ENCODE assay signal across 19 cellular contexts in genomic region chr7:142791502-142791901, GRCh38. TPM values are rescaled to one million over a fixed set of nuclear protein-coding genes. Genes with fewer than 3 reads are reported as not detected.
DNase-seq lines count a peak whose midpoint lies in the region; ATAC-seq and TF ChIP-seq lines count a peak whose summit lies in the region.
"Had no signal": no experiment of that assay in that cellular context is flagged by ENCODE, and none has a peak within 500 bp of the region (broad histone marks: within the 10 kb centered on the region; RNA-seq: fewer than 3 reads in every experiment).

No MANE protein-coding gene starts in this region.

- POLR2A ChIA-PET in OCI-LY7 (lab: Charles Lee): interaction anchor here (0.9 to 19.1 kb wide), 4 partner anchors 8 to 78 kb away, joined by 3 to 666 read pairs (median 6); no protein-coding TSS in a partner anchor

- peaks cover 83% of the 10 kb centered on the region for H3K36me3 Mint-ChIP-seq in effector memory CD8-positive, alpha-beta T cell (ENCODE audit: insufficient read depth)

- peaks cover 9% of the 10 kb centered on the region; the same call in 1 of the 2 replicates for H3K79me2 ChIP-seq in OCI-LY7 (ENCODE audit: insufficient read depth, low read depth, low read length)

- peak overlapping the region in 1 of 12 donors; percentile 76 for H3K27ac ChIP-seq in heart left ventricle
- H3K27ac ChIP-seq in right lobe of liver: no peak overlapping the region
- no peak overlapping the region for H3K27ac ChIP-seq in OCI-LY7 (ENCODE audit: low read depth, low read length, poor library complexity, severe bottlenecking)
- H3K27ac ChIP-seq: ascending aorta had no signal

- TF ChIP-seq POLR2A in heart left ventricle (IDR thresholded peaks at IDR 0.05): no peak
- TF ChIP-seq POLR2A in right lobe of liver (IDR thresholded peaks at IDR 0.05): no peak

- no peak for TF ChIP-seq CTCF in heart left ventricle (IDR thresholded peaks at IDR 0.05)
- TF ChIP-seq CTCF in right lobe of liver (IDR thresholded peaks at IDR 0.05): no peak
- no peak for TF ChIP-seq CTCF in OCI-LY7 (conservative IDR thresholded peaks at IDR 0.05; ENCODE audit: low read length)

- H3K27ac Mint-ChIP-seq in effector memory CD8-positive, alpha-beta T cell: peak overlapping the region; percentile 99
- H3K27ac Mint-ChIP-seq: endodermal cell had no signal

- H3K4me3 ChIP-seq in heart left ventricle: peak overlapping the region in 1 of 12 donors; percentile 47
- no peak overlapping the region for H3K4me3 ChIP-seq in right lobe of liver
- no peak overlapping the region for H3K4me3 ChIP-seq in OCI-LY7 (ENCODE audit: low read depth, low read length, poor library complexity, severe bottlenecking)
- H3K4me3 ChIP-seq: ascending aorta had no signal

- BruUV-seq in OCI-LY7 (replicated peaks; lab: Mats Ljungman, UMichigan): no TSS peak

- H3K4me2 ChIP-seq in OCI-LY7 (ENCODE audit: low read length): no peak overlapping the region

- H4K20me1 ChIP-seq in OCI-LY7 (ENCODE audit: insufficient read depth, low read length): no peaks in the 10 kb centered on the region

- DNase-seq in cardiac septum (ENCODE audit: low spot score) (peak; percentile 61), heart left ventricle (no peak), right lobe of liver (no peak), OCI-LY7 (ENCODE audit: low spot score) (no peak)
- peak; percentile 19 for DNase-seq in activated CD8-positive, alpha-beta memory T cell treated with anti-CD3 and anti-CD28 coated beads, Interleukin-2, amount 50 U/mL, for 4 hours
- no peak for DNase-seq in effector memory CD8-positive, alpha-beta T cell
- DNase-seq: DMS79 treated with DMSO at 0.1 percent for 48 hours; endodermal cell; midbrain; NCI-H1930; NCI-H345; small intestine; stimulated activated CD4-positive, alpha-beta T cell treated with anti-CD3 and anti-CD28 coated beads, Interleukin-4, amount 100 ng/mL, for 1 hour had no signal

- H3K9me2 ChIP-seq in OCI-LY7 (ENCODE audit: insufficient read depth, low read length): no peaks in the 10 kb centered on the region

- intact Hi-C loops in cardiac septum (cut with DNase I) (no loop called here), heart left ventricle (cut with DNase I) (no loop called here), right lobe of liver (cut with DNase I) (no loop called here), OCI-LY7 (cut with micrococcal nuclease; ENCODE audit: unreplicated experiment) (no loop called here)

- H3K4me1 Mint-ChIP-seq in effector memory CD8-positive, alpha-beta T cell (ENCODE audit: low read depth in 2 of 2): peaks cover 30 to 40% of the 10 kb centered on the region in 2 donors

- peak overlapping the region; percentile 92 to 99 for H3K4me3 Mint-ChIP-seq in effector memory CD8-positive, alpha-beta T cell
- H3K4me3 Mint-ChIP-seq: endodermal cell had no signal

- CTCF ChIA-PET in OCI-LY7 (lab: Charles Lee; ENCODE audit: unreplicated experiment): interaction anchor here (0.9 kb wide), 1 partner anchor 8 kb away, joined by 3 read pairs; no protein-coding TSS in a partner anchor

- H3K9me3 Mint-ChIP-seq in effector memory CD8-positive, alpha-beta T cell: no peaks in the 10 kb centered on the region
- H3K9me3 Mint-ChIP-seq: endodermal cell had no signal

- H3K36me3 ChIP-seq in heart left ventricle: no peaks in the 10 kb centered on the region
- H3K36me3 ChIP-seq in right lobe of liver: no peaks in the 10 kb centered on the region
- H3K36me3 ChIP-seq in OCI-LY7 (ENCODE audit: insufficient read depth, low read length): no peaks in the 10 kb centered on the region
- H3K36me3 ChIP-seq: ascending aorta had no signal

- peaks cover 0 to 5% (median under 1%) of the 10 kb centered on the region in 12 donors for H3K4me1 ChIP-seq in heart left ventricle
- peaks cover 0 to 2% (median 0%) of the 10 kb centered on the region in 4 donors for H3K4me1 ChIP-seq in right lobe of liver
- H3K4me1 ChIP-seq in OCI-LY7 (ENCODE audit: insufficient read depth, low read length, poor library complexity, severe bottlenecking): peaks cover 94% of the 10 kb centered on the region
- H3K4me1 ChIP-seq: ascending aorta had no signal

- peaks cover 6 to 47% (median 13%) of the 10 kb centered on the region in 9 donors for H3K27me3 ChIP-seq in heart left ventricle
- peaks cover 0 to under 1% of the 10 kb centered on the region in 2 donors for H3K27me3 ChIP-seq in right lobe of liver
- H3K27me3 ChIP-seq: ascending aorta had no signal

- WGBS in heart left ventricle, 4 donors: 79 to 86% (median 81%) methylated on average over 4 to 7 of the region's 7 CpGs
- no CpG with 5 or more reads among the region's 7 CpGs for WGBS in right lobe of liver (ENCODE audit: insufficient coverage, low coverage, low lambda C conversion rate, missing lambda C conversion rate)

- no peaks in the 10 kb centered on the region for H3K9me3 ChIP-seq in heart left ventricle
- H3K9me3 ChIP-seq in right lobe of liver: no peaks in the 10 kb centered on the region
- no peaks in the 10 kb centered on the region for H3K9me3 ChIP-seq in OCI-LY7 (ENCODE audit: low read length)
- H3K9me3 ChIP-seq: ascending aorta had no signal

- no peak overlapping the region for H2AFZ ChIP-seq in OCI-LY7 (ENCODE audit: low read length)

- ATAC-seq in heart left ventricle (no peak), right lobe of liver (no peak), HG03025 (IDR thresholded peaks at IDR 0.05; ENCODE audit: low FRiP score, unreplicated experiment) (no peak)
- no peak for ATAC-seq in effector memory CD8-positive, alpha-beta T cell (replicated peaks)
- ATAC-seq: left lobe of liver had no signal

- no peaks in the 10 kb centered on the region for H3K27me3 Mint-ChIP-seq in effector memory CD8-positive, alpha-beta T cell

RNA-seq across cellular contexts. Expression of gene PRSS2, which starts 20.7 kb away (rescaled TPM):
- total RNA-seq in cardiac septum (not detected), heart left ventricle (1 to 10 TPM in 5 of 9 donors, not detected in 4; 2.2 to 8.4 (median 6.1) TPM), right lobe of liver (under 1 TPM in 1 of 6 experiments, not detected in 5; 0.26 TPM), OCI-LY7 (2022) (1.1 TPM in 2 replicates)
- polyA plus RNA-seq in heart left ventricle: 1 to 10 TPM in 1 of 2 donors, not detected in 1; 1.0 TPM
- total RNA-seq in OCI-LY7 (2014; rRNA removed; shearing (Covaris generic)): 0.23 and 0.60 TPM in 2 replicates
- total RNA-seq: ascending aorta, cerebellum, fibroblast of lung, pulmonary artery endothelial cell had no signal
- polyA plus RNA-seq: fibroblast of lung had no signal

RNA-seq across cellular contexts. Expression of gene PRSS1, which starts 42.2 kb away (rescaled TPM):
- not detected for total RNA-seq in cardiac septum
- total RNA-seq in heart left ventricle: 1 to 10 TPM in 5 of 9 donors, not detected in 4; 2.6 to 4.3 (median 3.2) TPM
- polyA plus RNA-seq in heart left ventricle: 1 to 10 TPM in 1 of 2 donors, not detected in 1; 1.3 TPM
- total RNA-seq in right lobe of liver: not detected
- not detected in 2 replicates for total RNA-seq in OCI-LY7 (2014; rRNA removed; shearing (Covaris generic))
- total RNA-seq in OCI-LY7 (2022): not detected in 2 replicates
- total RNA-seq: ascending aorta, cerebellum, fibroblast of lung, pulmonary artery endothelial cell had no signal
- polyA plus RNA-seq: fibroblast of lung had no signal

Comparison
In these comparisons a context has a peak if more than half of its experiments do, and no peak if none do; other contexts are left out.
1. DNase-seq: peak in cardiac septum (single experiment) and activated CD8-positive, alpha-beta memory T cell treated with anti-CD3 and anti-CD28 coated beads, Interleukin-2, amount 50 U/mL, for 4 hours (single experiment); none in heart left ventricle (0 of 5), effector memory CD8-positive, alpha-beta T cell (0 of 3), right lobe of liver (0 of 3) and OCI-LY7 (single experiment).